In genomic region chr3:194090716-194091115, GRCh38 we compare ENCODE assay signal across 1 cellular context.
TF ChIP-seq lines count a peak whose summit lies in the region.

No MANE protein-coding gene starts in this region.

TF ChIP-seq in A549, 52 proteins besides CTCF, POLR2A, EP300 and RAD21 (continued from another document):
- TF ChIP-seq ATOH8 (CRISPR knock-in tag; IDR thresholded peaks at IDR 0.05; ENCODE audit: low read depth) = no peak
- TF ChIP-seq SMC3 (IDR thresholded peaks at IDR 0.05) = no peak
- no peak for TF ChIP-seq HMGXB4 (CRISPR knock-in tag; IDR thresholded peaks at IDR 0.05; ENCODE audit: borderline replicate concordance)
- no peak for TF ChIP-seq EHF (CRISPR knock-in tag; IDR thresholded peaks at IDR 0.05)
- TF ChIP-seq RNF2 (IDR thresholded peaks at IDR 0.05; ENCODE audit: borderline replicate concordance, low read depth) = no peak
- no peak for TF ChIP-seq HOXB5 (CRISPR knock-in tag; IDR thresholded peaks at IDR 0.05)
- no peak for TF ChIP-seq KDM5A (IDR thresholded peaks at IDR 0.05)
- no peak for TF ChIP-seq ELK1 (IDR thresholded peaks at IDR 0.05; ENCODE audit: low read depth, low read length)
- TF ChIP-seq MAZ (IDR thresholded peaks at IDR 0.05; ENCODE audit: borderline replicate concordance, low read depth, low read length) = no peak
- TF ChIP-seq BHLHE40 (IDR thresholded peaks at IDR 0.05; ENCODE audit: low read depth, low read length) = no peak
- TF ChIP-seq NPAS2 (CRISPR knock-in tag; IDR thresholded peaks at IDR 0.05; ENCODE audit: borderline replicate concordance) = no peak
- TF ChIP-seq FOSB (CRISPR knock-in tag; IDR thresholded peaks at IDR 0.05) = no peak
